Comparison of ENCODE assay signal across 12 cellular contexts in genomic region chr2:221527759-221528444, GRCh38. TPM values are rescaled to one million over a fixed set of nuclear protein-coding genes. Genes with fewer than 3 reads are reported as not detected.
DNase-seq lines count a peak whose midpoint lies in the region; ATAC-seq and TF ChIP-seq lines count a peak whose summit lies in the region.
"Had no signal": no experiment of that assay in that cellular context is flagged by ENCODE, and none has a peak within 500 bp of the region (broad histone marks: within the 10 kb centered on the region; RNA-seq: fewer than 3 reads in every experiment).

No MANE protein-coding gene starts in this region.

- H3K79me2 ChIP-seq in mammary epithelial cell (ENCODE audit: insufficient read depth, low read length): no peaks in the 10 kb centered on the region

- no peaks in the 10 kb centered on the region for H3K27me3 ChIP-seq in mammary epithelial cell (ENCODE audit: insufficient read depth, low read length)
- H3K27me3 ChIP-seq in lung (ENCODE audit: control insufficient read depth, insufficient read depth): no peaks in the 10 kb centered on the region
- H3K27me3 ChIP-seq: BLaER1 treated with 17β-estradiol and CSF1 and Interleukin-3, amounts not matched to agents 10 nM and 100 nM had no signal

- dilution Hi-C loops in mammary epithelial cell (cut with HindIII; ENCODE audit: low sequenced_read_pairs): no loop called here

- no peak overlapping the region for H3K9ac ChIP-seq in mammary epithelial cell (ENCODE audit: insufficient read depth, low read length)
- H3K9ac ChIP-seq: BLaER1 treated with 17β-estradiol and CSF1 and Interleukin-3, amounts not matched to agents 10 nM and 100 nM had no signal

- peak; percentile 26 for ATAC-seq in Right ventricle myocardium inferior
- ATAC-seq in lung (ENCODE audit: insufficient read depth, low FRiP score): peak; percentile 3
- no peak for ATAC-seq in HG03097 (IDR thresholded peaks at IDR 0.05; ENCODE audit: low FRiP score, unreplicated experiment)
- ATAC-seq in HG02840 (IDR thresholded peaks at IDR 0.05; ENCODE audit: low FRiP score, unreplicated experiment): no peak
- ATAC-seq in HG02798 (IDR thresholded peaks at IDR 0.05; ENCODE audit: poor library complexity, unreplicated experiment): no peak

- no peaks in the 10 kb centered on the region for H3K9me3 ChIP-seq in mammary epithelial cell (replicated peaks; ENCODE audit: insufficient read depth, low read length)
- no peaks in the 10 kb centered on the region for H3K9me3 ChIP-seq in lung (ENCODE audit: control insufficient read depth in 2 of 2, insufficient read depth in 1 of 2, low read length in 1 of 2)
- H3K9me3 ChIP-seq: BLaER1 treated with 17β-estradiol and CSF1 and Interleukin-3, amounts not matched to agents 10 nM and 100 nM had no signal

- no peak overlapping the region for H3K4me2 ChIP-seq in mammary epithelial cell (ENCODE audit: insufficient read depth, low read depth, low read length)

- H3K27ac ChIP-seq in mammary epithelial cell (ENCODE audit: insufficient read depth, low read depth, low read length) (no peak overlapping the region), lung (ENCODE audit: low read depth in 1 of 2, low read length in 1 of 2) (peak overlapping the region in 1 of 2 donors; percentile 21)
- H3K27ac ChIP-seq: BLaER1 treated with 17β-estradiol and CSF1 and Interleukin-3, amounts not matched to agents 10 nM and 100 nM had no signal

- no peaks in the 10 kb centered on the region for H4K20me1 ChIP-seq in mammary epithelial cell (ENCODE audit: insufficient read depth, low read length)
- H4K20me1 ChIP-seq: BLaER1 treated with 17β-estradiol and CSF1 and Interleukin-3, amounts not matched to agents 10 nM and 100 nM had no signal

- in situ Hi-C loops in mammary epithelial cell (cut with MboI; ENCODE audit: low sequenced_read_pairs in 2 of 2): no loop called here

- H3K4me1 ChIP-seq in mammary epithelial cell (ENCODE audit: insufficient read depth, low read length) (peaks cover 21% of the 10 kb centered on the region), lung (ENCODE audit: control insufficient read depth in 2 of 2, insufficient read depth in 2 of 2, low read length in 2 of 2) (peaks cover 6 to 10% of the 10 kb centered on the region in 2 donors)

- H3K4me3 ChIP-seq in mammary epithelial cell (replicated peaks in 1 of 3; ENCODE audit: insufficient read depth in 1 of 3, low read depth in 2 of 3, low read length in 3 of 3) (no peak overlapping the region), lung (no peak overlapping the region)
- H3K4me3 ChIP-seq: BLaER1 treated with 17β-estradiol and CSF1 and Interleukin-3, amounts not matched to agents 10 nM and 100 nM had no signal

- H3K36me3 ChIP-seq in mammary epithelial cell (ENCODE audit: insufficient read depth, low read length): no peaks in the 10 kb centered on the region
- H3K36me3 ChIP-seq in lung (ENCODE audit: control insufficient read depth in 2 of 2, insufficient read depth in 2 of 2, low read length in 2 of 2): no peaks in the 10 kb centered on the region
- H3K36me3 ChIP-seq: BLaER1 treated with 17β-estradiol and CSF1 and Interleukin-3, amounts not matched to agents 10 nM and 100 nM had no signal

- TF ChIP-seq CTCF in mammary epithelial cell (conservative IDR thresholded peaks at IDR 0.05 in 1 of 2, IDR thresholded peaks at IDR 0.05 in 1 of 2; ENCODE audit: extremely low read depth in 1 of 2, insufficient read depth in 1 of 2, low read depth in 1 of 2, low read length in 2 of 2) (no peak), lung (IDR thresholded peaks at IDR 0.05; ENCODE audit: control extremely low read depth, extremely low read depth) (no peak)

- 36% methylated on average over 7 of the region's 9 CpGs for WGBS in mammary epithelial cell (ENCODE audit: low coverage, missing lambda C conversion rate)
- 31 to 56% methylated on average over 9 of the region's 9 CpGs for WGBS in lung, 2 donors

- no peak for DNase-seq in Right ventricle myocardium inferior (ENCODE audit: missing footprints)
- no peak for DNase-seq in cardiac septum (ENCODE audit: low spot score)
- peak; percentile 29 for DNase-seq in mammary epithelial cell
- DNase-seq in lung (ENCODE audit: low spot score): no peak
- no peak for DNase-seq in SW 1271 (lab: John Stamatoyannopoulos, UW)
- DNase-seq: amygdala, NCI-H510A treated with DMSO at 0.1 percent for 48 hours, substantia nigra had no signal

- CTCF ChIA-PET in mammary epithelial cell (lab: Charles Lee; ENCODE audit: low non-redundant PET): no interaction called here

- H2AFZ ChIP-seq in mammary epithelial cell (ENCODE audit: low read depth, low read length): peak overlapping the region; percentile 61

- intact Hi-C loops in Right ventricle myocardium inferior (cut with DNase I): no loop called here
- intact Hi-C loops in cardiac septum (cut with DNase I): loop anchor here (5.0 kb wide), 2 partner anchors 44 to 291 kb away; partner anchors contain the start of gene EPHA4
- intact Hi-C loops in mammary epithelial cell (cut with micrococcal nuclease): no loop called here

- no TSS peak for BruUV-seq in mammary epithelial cell (replicated peaks; lab: Mats Ljungman, UMichigan)

RNA-seq across cellular contexts. Expression of gene EPHA4, which starts 44.2 kb away (rescaled TPM):
- total RNA-seq in Right ventricle myocardium inferior (14.2 TPM), cardiac septum (72.6 TPM), mammary epithelial cell (10 to 100 TPM in 1 of 2 donors, 1 to 10 TPM in 1; 3.9 to 55.5 TPM), lung (10 to 100 TPM; 21.8 to 28.8 TPM)
- polyA plus RNA-seq in mammary epithelial cell (2.0 TPM), lung (1 to 10 TPM; 2.5 to 7.6 TPM)
- 11.3 TPM for polyA minus RNA-seq in mammary epithelial cell

Comparison
In these comparisons a context has a peak if more than half of its experiments do, and no peak if none do; other contexts are left out.
1. ATAC-seq: peak in Right ventricle myocardium inferior (single experiment) and lung (single experiment); none in HG03097 (single experiment), HG02840 (single experiment) and HG02798 (single experiment).